In the genomic region with DNA sequence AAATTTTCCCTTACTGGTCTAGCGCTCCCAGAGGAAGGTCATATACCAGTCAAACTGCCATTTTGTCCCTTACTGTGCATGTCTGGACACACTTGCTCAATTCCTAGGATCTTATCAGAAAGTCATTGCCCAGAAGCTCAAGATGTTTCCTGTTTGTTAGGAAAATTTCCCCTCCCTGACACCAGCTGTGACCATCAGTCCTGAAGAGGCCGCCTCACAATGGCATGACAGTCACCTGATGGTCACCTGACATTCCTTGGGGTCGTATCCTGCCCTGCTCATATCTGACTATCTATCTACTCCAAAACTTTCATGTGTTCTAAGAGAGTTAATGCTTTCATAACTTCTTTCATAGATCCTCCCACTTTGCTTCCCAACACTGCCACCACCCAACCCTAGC, we compare ENCODE assay signal across 20 cellular contexts.
DNase-seq lines count a peak whose midpoint lies in the region; TF ChIP-seq lines count a peak whose summit lies in the region.
"Had no signal": no experiment of that assay in that cellular context is flagged by ENCODE, and none has a peak within 500 bp of the region (broad histone marks: within the 10 kb centered on the region; RNA-seq: fewer than 3 reads in every experiment).

No MANE protein-coding gene starts in this region.

- H3K27ac Mint-ChIP-seq in endothelial cell (ENCODE audit: unreplicated experiment) (peak overlapping the region; percentile 58), endodermal cell (no peak overlapping the region)
- H3K27ac Mint-ChIP-seq: B cell; CD4-positive, CD25-positive, alpha-beta regulatory T cell; CD8-positive, alpha-beta T cell; HFFc6 had no signal

- no peaks in the 10 kb centered on the region for H3K27me3 ChIP-seq in thyroid gland
- H3K27me3 ChIP-seq in endodermal cell (ENCODE audit: control insufficient read depth, insufficient read depth, low read length, poor library complexity, severe bottlenecking) = no peaks in the 10 kb centered on the region
- H3K27me3 ChIP-seq: BLaER1 had no signal

- no peaks in the 10 kb centered on the region for H3K9me3 Mint-ChIP-seq in endothelial cell (ENCODE audit: unreplicated experiment)
- H3K9me3 Mint-ChIP-seq in endodermal cell = no peaks in the 10 kb centered on the region
- H3K9me3 Mint-ChIP-seq: CD8-positive, alpha-beta T cell had no signal

- H3K4me3 ChIP-seq in thyroid gland (replicated peaks in 1 of 3) (no peak overlapping the region), endodermal cell (ENCODE audit: low read length) (no peak overlapping the region)
- H3K4me3 ChIP-seq: BLaER1, GM12878 had no signal

- WGBS in thyroid gland, 2 donors = 75 to 77% methylated on average over 3 of the region's 3 CpGs
- 93 to 99% methylated on average over 3 of the region's 3 CpGs for WGBS in endodermal cell (ENCODE audit: insufficient coverage in 1 of 2, insufficient read length in 1 of 2), 2 experiments

- H3K9me3 ChIP-seq in thyroid gland (no peaks in the 10 kb centered on the region), endodermal cell (ENCODE audit: control insufficient read depth, low read length) (no peaks in the 10 kb centered on the region)
- H3K9me3 ChIP-seq: BLaER1 had no signal

- intact Hi-C loops in thyroid gland (cut with DNase I) = no loop called here

- peak overlapping the region; percentile 21 to 91 (median 85) for H3K27ac ChIP-seq in thyroid gland
- no peak overlapping the region for H3K27ac ChIP-seq in endodermal cell (ENCODE audit: low read depth, low read length)
- H3K27ac ChIP-seq: 22Rv1, BLaER1, C4-2B had no signal

- H3K4me3 Mint-ChIP-seq in endothelial cell (ENCODE audit: unreplicated experiment) (no peak overlapping the region), endodermal cell (no peak overlapping the region)
- H3K4me3 Mint-ChIP-seq: B cell; CD4-positive, CD25-positive, alpha-beta regulatory T cell; CD8-positive, alpha-beta T cell; H9; HFFc6 had no signal

- TF ChIP-seq POLR2A in thyroid gland (IDR thresholded peaks at IDR 0.05) = no peak

- H3K36me3 Mint-ChIP-seq in endothelial cell (ENCODE audit: low read depth, unreplicated experiment) (no peaks in the 10 kb centered on the region), endodermal cell (ENCODE audit: low read depth) (no peaks in the 10 kb centered on the region)
- H3K36me3 Mint-ChIP-seq: CD4-positive, CD25-positive, alpha-beta regulatory T cell; CD8-positive, alpha-beta T cell had no signal

- H3K9ac ChIP-seq in endodermal cell (ENCODE audit: extremely low read depth, low read length, poor library complexity, severe bottlenecking) = no peak overlapping the region
- H3K9ac ChIP-seq: BLaER1 had no signal

- H3K27me3 Mint-ChIP-seq in endothelial cell (ENCODE audit: unreplicated experiment) = no peaks in the 10 kb centered on the region
- H3K27me3 Mint-ChIP-seq in endodermal cell (ENCODE audit: insufficient read depth) = no peaks in the 10 kb centered on the region
- H3K27me3 Mint-ChIP-seq: B cell; CD4-positive, CD25-positive, alpha-beta regulatory T cell had no signal

- H3K4me1 Mint-ChIP-seq in endothelial cell (ENCODE audit: unreplicated experiment) = peaks cover 6% of the 10 kb centered on the region
- no peaks in the 10 kb centered on the region for H3K4me1 Mint-ChIP-seq in endodermal cell
- H3K4me1 Mint-ChIP-seq: B cell; CD4-positive, CD25-positive, alpha-beta regulatory T cell had no signal

- no peaks in the 10 kb centered on the region for H3K36me3 ChIP-seq in thyroid gland
- no peaks in the 10 kb centered on the region for H3K36me3 ChIP-seq in endodermal cell (ENCODE audit: control insufficient read depth, insufficient read depth, low read length)
- H3K36me3 ChIP-seq: BLaER1 had no signal

- peak; percentile 48 for DNase-seq in CMK (ENCODE audit: low read depth)
- peak; percentile 10 for DNase-seq in SK-MEL-5 (ENCODE audit: low read depth, low spot score)
- DNase-seq in endothelial cell (ENCODE audit: low spot score) = no peak
- DNase-seq in thyroid gland = no peak
- no peak for DNase-seq in endodermal cell
- no peak for DNase-seq in HEK293T (ENCODE audit: extremely low spot score)
- DNase-seq in SIG-M5 treated with dmso at 0.1 percent for 504 hours (lab: John Stamatoyannopoulos, UW; ENCODE audit: unreplicated experiment) = no peak
- DNase-seq: CD4-positive, CD25-positive, alpha-beta regulatory T cell; CD8-positive, alpha-beta T cell; DMS 273 treated with DMSO at 0.1 percent for 48 hours; DMS79; EL; GDM1; H9; HFFc6 had no signal

- CTCF ChIA-PET in HEK293T (lab: Yijun Ruan, JAX) = no interaction called here

- H3K4me1 ChIP-seq in thyroid gland (peaks cover 34 to 40% of the 10 kb centered on the region in 2 donors), endodermal cell (ENCODE audit: control insufficient read depth, insufficient read depth, low read length) (no peaks in the 10 kb centered on the region)
- H3K4me1 ChIP-seq: BLaER1 had no signal

- in situ Hi-C loops in SK-MEL-5 (cut with HindIII; ENCODE audit: low pct_unique_long_range_greater_than_20kb, low sequenced_read_pairs) = no loop called here

- POLR2A ChIA-PET in HEK293T (lab: Yijun Ruan, JAX) = no interaction called here

- TF ChIP-seq CTCF in endothelial cell (IDR thresholded peaks at IDR 0.05; ENCODE audit: unreplicated experiment) = no peak
- no peak for TF ChIP-seq CTCF in thyroid gland (IDR thresholded peaks at IDR 0.05)
- no peak for TF ChIP-seq CTCF in endodermal cell (conservative IDR thresholded peaks at IDR 0.05)

TF ChIP-seq in HEK293T, 16 proteins besides CTCF, POLR2A, EP300 and RAD21:
- TF ChIP-seq CTBP1 (IDR thresholded peaks at IDR 0.05; ENCODE audit: borderline replicate concordance) = no peak
- TF ChIP-seq FOXK2 (IDR thresholded peaks at IDR 0.05) = no peak
- TF ChIP-seq ARNT (IDR thresholded peaks at IDR 0.05) = no peak
- TF ChIP-seq TARDBP (IDR thresholded peaks at IDR 0.05) = no peak
- no peak for TF ChIP-seq LEF1 (IDR thresholded peaks at IDR 0.05; ENCODE audit: borderline replicate concordance)
- TF ChIP-seq L3MBTL2 (conservative IDR thresholded peaks at IDR 0.05) = no peak
- TF ChIP-seq ZNF384 (IDR thresholded peaks at IDR 0.05) = no peak
- TF ChIP-seq HDGF (IDR thresholded peaks at IDR 0.05; ENCODE audit: borderline replicate concordance) = no peak
- no peak for TF ChIP-seq NFRKB (IDR thresholded peaks at IDR 0.05)
- no peak for TF ChIP-seq BHLHE40 (IDR thresholded peaks at IDR 0.05; ENCODE audit: borderline replicate concordance)
- TF ChIP-seq SUZ12 (IDR thresholded peaks at IDR 0.05) = no peak
- TF ChIP-seq, protein P1, sequence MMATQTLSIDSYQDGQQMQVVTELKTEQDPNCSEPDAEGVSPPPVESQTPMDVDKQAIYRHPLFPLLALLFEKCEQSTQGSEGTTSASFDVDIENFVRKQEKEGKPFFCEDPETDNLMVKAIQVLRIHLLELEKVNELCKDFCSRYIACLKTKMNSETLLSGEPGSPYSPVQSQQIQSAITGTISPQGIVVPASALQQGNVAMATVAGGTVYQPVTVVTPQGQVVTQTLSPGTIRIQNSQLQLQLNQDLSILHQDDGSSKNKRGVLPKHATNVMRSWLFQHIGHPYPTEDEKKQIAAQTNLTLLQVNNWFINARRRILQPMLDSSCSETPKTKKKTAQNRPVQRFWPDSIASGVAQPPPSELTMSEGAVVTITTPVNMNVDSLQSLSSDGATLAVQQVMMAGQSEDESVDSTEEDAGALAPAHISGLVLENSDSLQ (IDR thresholded peaks at IDR 0.05) = no peak
- no peak for TF ChIP-seq SP1 (IDR thresholded peaks at IDR 0.05)
- TF ChIP-seq FOXA1 (IDR thresholded peaks at IDR 0.05) = no peak
- no peak for TF ChIP-seq ELF4 (IDR thresholded peaks at IDR 0.05)

Comparison
In these comparisons a context has a peak if more than half of its experiments do, and no peak if none do; other contexts are left out.
1. DNase-seq: peak in CMK (single experiment) and SK-MEL-5 (single experiment); none in endothelial cell (single experiment), thyroid gland (0 of 2), endodermal cell (single experiment), HEK293T (single experiment) and SIG-M5 treated with dmso at 0.1 percent for 504 hours (single experiment).